Comparison of ENCODE assay signal across 8 cellular contexts in the genomic region with DNA sequence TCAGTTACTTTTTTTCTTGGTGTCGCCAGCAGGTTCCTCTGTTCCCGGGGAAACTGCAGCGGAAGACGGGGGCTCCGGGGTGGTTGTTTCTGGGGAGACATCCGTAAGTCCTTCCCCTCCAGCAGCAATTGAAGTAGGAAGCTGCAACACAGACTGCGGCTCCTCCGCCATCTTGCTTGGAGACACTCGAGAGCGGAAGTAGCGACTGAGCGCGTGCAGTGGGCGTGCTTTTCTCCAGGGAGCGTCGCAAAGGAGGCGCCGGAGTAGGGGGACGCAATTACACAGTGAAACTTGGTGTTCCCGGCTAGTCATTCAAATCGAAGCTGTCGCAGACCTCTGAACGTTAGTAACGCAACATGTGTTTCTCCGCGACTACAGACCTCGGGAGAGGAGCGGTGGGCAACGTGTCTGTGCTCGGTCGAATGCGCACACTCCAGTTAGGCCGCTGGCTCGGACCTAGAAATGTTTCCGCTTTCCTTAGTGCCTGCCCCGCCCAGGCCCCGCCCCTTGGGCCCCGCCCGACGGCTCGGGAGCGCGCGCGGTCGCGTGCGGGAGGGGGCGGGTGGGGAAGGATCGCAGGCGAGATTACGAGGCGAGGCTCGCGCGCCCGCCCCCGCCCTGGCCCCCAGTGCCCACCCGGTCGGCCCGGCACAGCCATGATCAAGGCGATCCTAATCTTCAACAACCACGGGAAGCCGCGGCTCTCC. TPM values are rescaled to one million over a fixed set of nuclear protein-coding genes. Genes with fewer than 3 reads are reported as not detected.
DNase-seq lines count a peak whose midpoint lies in the region; TF ChIP-seq lines count a peak whose summit lies in the region.

Gene AP3S1 (plus strand): TSS at position 554 of the 707 bp plus-strand sequence. CDS start 103 bp downstream, at position 657.
Gene ATG12 (minus strand): TSS at position 184 of the 707 bp plus-strand sequence. CDS start 13 bp downstream, at position 171.

- in situ Hi-C loops in SK-MEL-5 (cut with HindIII; ENCODE audit: low pct_unique_long_range_greater_than_20kb, low sequenced_read_pairs) = no loop called here

- H3K36me3 ChIP-seq in neuron (ENCODE audit: insufficient read depth, low read length) = peaks cover 14% of the 10 kb centered on the region

- peaks cover 33% of the 10 kb centered on the region for H3K4me1 ChIP-seq in neuron (ENCODE audit: insufficient read depth, low read length)

- H3K36me3 Mint-ChIP-seq in HFFc6 (ENCODE audit: low read depth) = peaks cover 18% of the 10 kb centered on the region

- peaks cover 2% of the 10 kb centered on the region for H3K27me3 Mint-ChIP-seq in HFFc6 (ENCODE audit: insufficient read depth)

- H3K4me1 Mint-ChIP-seq in HFFc6 (ENCODE audit: low read depth) = peaks cover 59% of the 10 kb centered on the region

- peak within 1 kb of the TSS; percentile 100 for H3K27ac Mint-ChIP-seq in HFFc6

- no peaks in the 10 kb centered on the region for H3K9me3 Mint-ChIP-seq in HFFc6

- H3K9me3 ChIP-seq in neuron (ENCODE audit: low read length) = no peaks in the 10 kb centered on the region

- no peak for TF ChIP-seq CTCF in HFFc6 (IDR thresholded peaks at IDR 0.05)

- peak; percentile 84 for DNase-seq in GM04504 (ENCODE audit: low read depth)
- peak; percentile 91 for DNase-seq in HFFc6
- DNase-seq in NAMALWA (ENCODE audit: low spot score) = peak; percentile 96
- DNase-seq in SK-MEL-5 (ENCODE audit: low read depth, low spot score) = peak; percentile 94
- DNase-seq in activated naive CD4-positive, alpha-beta T cell treated with Interleukin-2 at 50 U/mL for 16 hours = peak; percentile 90
- peak; percentile 96 for DNase-seq in foreskin melanocyte
- peak; percentile 83 for DNase-seq in stromal cell of bone marrow (ENCODE audit: low read depth)

- H3K4me3 Mint-ChIP-seq in HFFc6 = peak within 1 kb of the TSS; percentile 92

- peak within 1 kb of the TSS; percentile 89 for H3K4me3 ChIP-seq in neuron (ENCODE audit: low read length)

- H2AFZ ChIP-seq in neuron (ENCODE audit: low read depth, low read length) = peak within 1 kb of the TSS; percentile 79

- no peaks in the 10 kb centered on the region for H3K27me3 ChIP-seq in neuron (ENCODE audit: insufficient read depth, low read length)

RNA-seq across cellular contexts. Expression of gene AP3S1, which starts in this region (rescaled TPM):
- 100 to 1,000 TPM; 109 to 131 (median 122) TPM for total RNA-seq in HFFc6 (2021; fragmentation: NEBNext Ultra II Directional; extraction: Animal tissue kit (Norgen Biotek cat#: 25700))
- total RNA-seq in SK-MEL-5 (2014; rRNA removed; shearing (Covaris generic)) = 80.1 and 96.5 TPM in 2 replicates
- polyA plus RNA-seq in SK-MEL-5 (2015; cell fraction: cytosol; rRNA removed) = 69.6 and 85.3 TPM in 2 replicates
- 20.9 and 70.4 TPM in 2 replicates for polyA plus RNA-seq in SK-MEL-5 (2015; cell fraction: nucleus; rRNA removed)

RNA-seq across cellular contexts. Expression of gene ATG12, which starts in this region (rescaled TPM):
- total RNA-seq in HFFc6 (2021; fragmentation: NEBNext Ultra II Directional; extraction: Animal tissue kit (Norgen Biotek cat#: 25700)) = 10 to 100 TPM; 58.3 to 75.9 (median 63.3) TPM
- 52.0 and 65.1 TPM in 2 replicates for total RNA-seq in SK-MEL-5 (2014; rRNA removed; shearing (Covaris generic))
- 26.4 and 27.6 TPM in 2 replicates for polyA plus RNA-seq in SK-MEL-5 (2015; cell fraction: cytosol; rRNA removed)
- polyA plus RNA-seq in SK-MEL-5 (2015; cell fraction: nucleus; rRNA removed) = 99.3 and 136 TPM in 2 replicates

Comparison
In these comparisons a context has a peak if more than half of its experiments do, and no peak if none do; other contexts are left out.
1. Peak in every context shown above with its lines: DNase-seq and H3K4me3 ChIP-seq.